Comparison of ENCODE assay signal across 23 cellular contexts in genomic region chr15:25329685-25330084, GRCh38.
"Had no signal": no experiment of that assay in that cellular context is flagged by ENCODE, and none has a peak within 500 bp of the region (broad histone marks: within the 10 kb centered on the region; RNA-seq: fewer than 3 reads in every experiment).

No MANE protein-coding gene starts in this region.

- H3K4me3 ChIP-seq: coronary artery, esophagus squamous epithelium, gastrocnemius medialis, testis, vagina had no signal

- H3K9me3 ChIP-seq: esophagus squamous epithelium, gastrocnemius medialis, testis, vagina had no signal

- H3K27me3 ChIP-seq: esophagus squamous epithelium, gastrocnemius medialis, testis, vagina had no signal

- H3K27ac ChIP-seq: coronary artery, esophagus squamous epithelium, parathyroid adenoma, testis, vagina had no signal

- H3K4me1 ChIP-seq: esophagus squamous epithelium, parathyroid adenoma, testis, vagina had no signal

- H2AFZ ChIP-seq: parathyroid adenoma had no signal

- DNase-seq: activated CD4-positive, alpha-beta memory T cell treated with anti-CD3 and anti-CD28 coated beads, Interleukin-2, amount 10 ng/mL, durations not matched to agents 7 days and 5 days; activated CD4-positive, alpha-beta T cell treated with anti-CD3 and anti-CD28 coated beads, Interleukin-2, amount 10 ng/mL, durations not matched to agents 24 days and 14 days; activated effector memory CD4-positive, alpha-beta T cell treated with Interleukin-2 at 50 U/mL for 16 hours; activated naive CD4-positive, alpha-beta T cell treated with anti-CD3 and anti-CD28 coated beads for 36 hours; activated T-cell treated with anti-CD3 and anti-CD28 coated beads, Interleukin-2, amount 50 U/mL, for 72 hours; cerebellar nuclear complex; endodermal cell; esophagus squamous epithelium; gastrocnemius medialis; head of caudate nucleus; left cardiac atrium; mesenchymal stem cell; nucleus accumbens; small intestine; stimulated activated CD4-positive, alpha-beta T cell treated with anti-CD3 and anti-CD28 coated beads, Interleukin-15, amount 100 ng/mL, for 24 hours; stimulated activated naive CD4-positive, alpha-beta T cell; testis had no signal

- H3K9ac ChIP-seq: parathyroid adenoma had no signal

- H3K79me2 ChIP-seq: parathyroid adenoma had no signal

- ATAC-seq: activated CD4-positive, CD25-positive, alpha-beta regulatory T cell treated with anti-CD3 and anti-CD28 coated beads, Interleukin-2, amount 50 U/mL, for 24 hours; activated T-cell treated with anti-CD3 and anti-CD28 coated beads, Interleukin-2, amount 50 U/mL, for 72 hours; left cardiac atrium; sciatic nerve had no signal

- FAIRE-seq: islet of Langerhans, small intestine had no signal
